Comparison of ENCODE assay signal across 9 cellular contexts in the genomic region with DNA sequence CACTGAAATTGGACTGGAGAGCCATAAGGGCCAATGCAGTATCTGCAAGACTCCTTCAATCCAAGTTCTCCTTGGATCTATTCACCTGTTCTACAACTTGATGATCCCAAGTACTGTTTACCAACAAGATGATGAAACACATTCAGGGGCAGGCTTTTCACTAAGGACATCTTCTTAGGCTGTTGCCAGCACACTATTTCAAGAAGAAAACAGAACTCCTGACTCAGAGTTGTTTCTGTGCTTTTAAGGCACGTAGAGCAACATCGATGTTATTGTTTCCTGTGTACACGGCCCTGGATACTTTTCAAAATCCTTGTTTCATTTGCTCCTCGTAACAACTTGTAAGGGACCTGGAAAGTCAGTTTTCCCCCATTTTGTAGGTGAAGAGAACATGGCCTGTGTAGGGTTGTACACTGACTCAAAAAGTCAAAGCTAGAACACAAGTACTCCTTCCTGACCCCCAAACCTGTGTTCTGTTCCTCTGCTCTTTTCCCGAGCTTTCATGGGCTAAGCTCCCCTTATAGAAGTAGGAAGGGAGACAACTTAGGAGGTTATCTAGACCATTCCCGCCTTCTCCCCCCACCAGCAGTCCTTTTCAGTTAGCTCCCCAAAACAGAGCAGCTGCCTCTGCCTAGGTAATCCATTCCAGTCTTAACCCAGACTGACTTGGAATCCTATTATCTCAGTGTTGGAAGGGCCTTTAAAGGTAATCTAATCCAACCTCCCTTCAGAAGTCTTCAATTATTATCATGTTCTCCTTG. TPM values are rescaled to one million over a fixed set of nuclear protein-coding genes. Genes with fewer than 3 reads are reported as not detected.
A peak's percentile ranks its signal among the peaks of the same experiment; 100 is the strongest.
DNase-seq lines count a peak whose midpoint lies in the region; ATAC-seq and TF ChIP-seq lines count a peak whose summit lies in the region.
"Had no signal": no experiment of that assay in that cellular context is flagged by ENCODE, and none has a peak within 500 bp of the region (broad histone marks: within the 10 kb centered on the region; RNA-seq: fewer than 3 reads in every experiment).

No MANE protein-coding gene starts in this region.

- H3K27ac ChIP-seq in GM23248 = peak overlapping the region; percentile 43; the same call in 1 of the 2 replicates
- H3K27ac ChIP-seq in smooth muscle cell (ENCODE audit: low read depth) = no peak overlapping the region

- H3K9me2 ChIP-seq in GM23248 (ENCODE audit: insufficient read depth) = no peaks in the 10 kb centered on the region

- POLR2A ChIA-PET in activated CD4-positive, alpha-beta memory T cell treated with anti-CD3 and anti-CD28 coated beads for 36 hours (lab: Charles Lee) = interaction anchor here (3.3 kb wide), 1 partner anchor 23 kb away, joined by 22 read pairs; no protein-coding TSS in a partner anchor

- H2AFZ ChIP-seq in GM23248 (peak overlapping the region; percentile 31; the same call in 1 of the 2 replicates), smooth muscle cell (ENCODE audit: low read depth) (no peak overlapping the region)

- in situ Hi-C loops in GM23248 (cut with MboI) = no loop called here

- no peaks in the 10 kb centered on the region for H3K27me3 Mint-ChIP-seq in activated CD4-positive, alpha-beta memory T cell treated with anti-CD3 and anti-CD28 coated beads for 36 hours

- no peaks in the 10 kb centered on the region for H3K36me3 ChIP-seq in GM23248 (ENCODE audit: low read depth)
- no peaks in the 10 kb centered on the region for H3K36me3 ChIP-seq in smooth muscle cell (ENCODE audit: low read depth)

- H3K9me3 ChIP-seq in GM23248 (ENCODE audit: low read depth) (no peaks in the 10 kb centered on the region), smooth muscle cell (replicated peaks; ENCODE audit: low read depth) (no peaks in the 10 kb centered on the region)

- H3K4me1 ChIP-seq in GM23248 (ENCODE audit: insufficient read depth) (peaks cover 47% of the 10 kb centered on the region), smooth muscle cell (ENCODE audit: low read depth) (peaks cover 39% of the 10 kb centered on the region)

- CTCF ChIA-PET in activated CD4-positive, alpha-beta memory T cell treated with anti-CD3 and anti-CD28 coated beads for 36 hours (lab: Charles Lee) = interaction anchor here (0.6 to 2.4 kb wide), 2 partner anchors 23 to 24 kb away, joined by 3 to 8 read pairs; no protein-coding TSS in a partner anchor

- H3F3A ChIP-seq in GM23248 (ENCODE audit: insufficient read depth) (no peaks in the 10 kb centered on the region), smooth muscle cell (ENCODE audit: low read depth) (no peaks in the 10 kb centered on the region)

- peak overlapping the region; percentile 94 for H3K4me3 Mint-ChIP-seq in activated CD4-positive, alpha-beta memory T cell treated with anti-CD3 and anti-CD28 coated beads for 36 hours

- peak overlapping the region; percentile 92 for H3K4me3 ChIP-seq in GM23248
- peak overlapping the region; percentile 76 to 84 for H3K4me3 ChIP-seq in foreskin fibroblast (ENCODE audit: low read depth in 1 of 2, low read length in 2 of 2)
- peak overlapping the region; percentile 94 for H3K4me3 ChIP-seq in smooth muscle cell

- H3K4me2 ChIP-seq in GM23248 (ENCODE audit: unreplicated experiment) = peak overlapping the region; percentile 93
- peak overlapping the region; percentile 94 for H3K4me2 ChIP-seq in smooth muscle cell

- H3K4me1 Mint-ChIP-seq in activated CD4-positive, alpha-beta memory T cell treated with anti-CD3 and anti-CD28 coated beads for 36 hours (ENCODE audit: low read depth) = peaks cover 57% of the 10 kb centered on the region

- TF ChIP-seq CTCF in foreskin fibroblast (IDR thresholded peaks at IDR 0.05; ENCODE audit: low read depth, low read length) (no peak), smooth muscle cell (IDR thresholded peaks at IDR 0.05; ENCODE audit: borderline replicate concordance, insufficient read depth, poor library complexity, severe bottlenecking) (no peak)

- H3K36me3 Mint-ChIP-seq in activated CD4-positive, alpha-beta memory T cell treated with anti-CD3 and anti-CD28 coated beads for 36 hours = peaks cover 11% of the 10 kb centered on the region

- H3K9ac ChIP-seq in GM23248 = peak overlapping the region; percentile 90
- H3K9ac ChIP-seq in smooth muscle cell (ENCODE audit: low read depth) = no peak overlapping the region

- H3K27me3 ChIP-seq in GM23248 (replicated peaks; ENCODE audit: insufficient read depth) = no peaks in the 10 kb centered on the region
- H3K27me3 ChIP-seq in smooth muscle cell (ENCODE audit: low read depth) = no peaks in the 10 kb centered on the region

- H3K79me2 ChIP-seq in GM23248 (ENCODE audit: insufficient read depth) (peaks cover 72% of the 10 kb centered on the region), smooth muscle cell (ENCODE audit: low read depth) (peaks cover 45% of the 10 kb centered on the region)

- 26 to 30% methylated on average over 6 of the region's 6 CpGs for WGBS in GM23248 (ENCODE audit: low coverage in 1 of 2, low lambda C conversion rate in 2 of 2, missing lambda C conversion rate in 2 of 2), 2 experiments
- WGBS in smooth muscle cell (ENCODE audit: low lambda C conversion rate) = 80% methylated on average over 6 of the region's 6 CpGs

- intact Hi-C loops in activated CD4-positive, alpha-beta memory T cell treated with anti-CD3 and anti-CD28 coated beads for 36 hours (cut with micrococcal nuclease) = loop anchor here (2.0 to 10.0 kb wide), 2 partner anchors 313 to 353 kb away; a partner anchor contains a TSS

- no peak for ATAC-seq in GM18520 (IDR thresholded peaks at IDR 0.05; ENCODE audit: unreplicated experiment)
- no peak for ATAC-seq in HG03097 (IDR thresholded peaks at IDR 0.05; ENCODE audit: low FRiP score, unreplicated experiment)
- ATAC-seq: left colon had no signal

- H3K27ac Mint-ChIP-seq in activated CD4-positive, alpha-beta memory T cell treated with anti-CD3 and anti-CD28 coated beads for 36 hours = peak overlapping the region; percentile 99

- H4K20me1 ChIP-seq in GM23248 (ENCODE audit: insufficient read depth) = no peaks in the 10 kb centered on the region
- no peaks in the 10 kb centered on the region for H4K20me1 ChIP-seq in smooth muscle cell (ENCODE audit: low read depth)

- DNase-seq in GM23248 (peak; percentile 70), foreskin fibroblast (peak in 1 of 2 donors; percentile 57), smooth muscle cell (lab: John Stamatoyannopoulos, UW; ENCODE audit: unreplicated experiment) (no peak), NCI-H1092 treated with DMSO at 0.1 percent for 48 hours (lab: John Stamatoyannopoulos, UW) (no peak), NCI-H2227 (lab: John Stamatoyannopoulos, UW; ENCODE audit: unreplicated experiment) (no peak)
- DNase-seq in activated CD4-positive, alpha-beta memory T cell treated with anti-CD3 and anti-CD28 coated beads for 36 hours = no peak

- H3K9me3 Mint-ChIP-seq in activated CD4-positive, alpha-beta memory T cell treated with anti-CD3 and anti-CD28 coated beads for 36 hours = no peaks in the 10 kb centered on the region

RNA-seq across cellular contexts. Expression of a gene that starts 5.2 kb away (rescaled TPM):
- total RNA-seq in GM23248 (2014; rRNA removed; shearing (Covaris generic)) = 200 and 209 TPM in 2 replicates
- polyA plus RNA-seq in GM23248 (2016; fragmentation: Nextera tagmentation; extraction: Ambion mirVana) (180 and 192 TPM in 2 replicates), smooth muscle cell (149 and 161 TPM in 2 replicates)
- 100 to 1,000 TPM; 101 to 106 TPM for total RNA-seq in activated CD4-positive, alpha-beta memory T cell treated with anti-CD3 and anti-CD28 coated beads for 36 hours
- total RNA-seq in smooth muscle cell = 128 and 144 TPM in 2 replicates

RNA-seq across cellular contexts. Expression of a gene that starts 53.2 kb away (rescaled TPM):
- total RNA-seq in GM23248 (2014; rRNA removed; shearing (Covaris generic)) = 6.1 and 13.6 TPM in 2 replicates
- polyA plus RNA-seq in GM23248 (2016; fragmentation: Nextera tagmentation; extraction: Ambion mirVana) (9.4 and 13.0 TPM in 2 replicates), smooth muscle cell (6.4 and 10.0 TPM in 2 replicates)
- 10 to 100 TPM; 17.9 to 20.5 TPM for total RNA-seq in activated CD4-positive, alpha-beta memory T cell treated with anti-CD3 and anti-CD28 coated beads for 36 hours
- total RNA-seq in smooth muscle cell = 9.2 and 14.5 TPM in 2 replicates
